ENCODE assay signal across 19 cellular contexts in the genomic region with DNA sequence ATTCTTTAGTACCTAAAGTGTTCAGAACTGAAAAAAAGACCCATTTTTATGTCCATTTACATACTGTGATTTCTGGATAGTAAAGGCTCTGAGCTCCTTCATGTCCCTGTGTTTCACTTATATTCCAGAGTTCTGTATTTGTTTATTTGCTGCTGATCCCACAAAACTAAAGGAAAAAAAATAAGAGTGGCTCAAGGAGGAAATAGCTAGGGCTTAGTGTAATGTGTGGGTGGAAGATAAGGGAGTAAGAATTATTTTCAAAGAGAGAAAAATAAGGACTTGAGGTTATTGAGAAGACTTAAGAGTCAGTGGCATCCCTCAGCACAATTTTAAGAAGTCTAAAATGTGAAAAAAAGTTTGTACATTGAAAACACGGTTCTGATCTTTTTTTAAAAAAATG. TPM values are rescaled to one million over a fixed set of nuclear protein-coding genes. Genes with fewer than 3 reads are reported as not detected.
"Had no signal": no experiment of that assay in that cellular context is flagged by ENCODE, and none has a peak within 500 bp of the region (broad histone marks: within the 10 kb centered on the region; RNA-seq: fewer than 3 reads in every experiment).

No MANE protein-coding gene starts in this region.

- H3K36me3 Mint-ChIP-seq: activated CD8-positive, alpha-beta memory T cell treated with anti-CD3 and anti-CD28 coated beads, Interleukin-2, amount 10 ng/mL, durations not matched to agents 7 days and 5 days; activated naive CD8-positive, alpha-beta T cell treated with anti-CD3 and anti-CD28 coated beads for 36 hours; memory B cell had no signal

- H3K4me1 ChIP-seq: SJSA1 had no signal

- H3K9me3 Mint-ChIP-seq: dendritic cell treated with granulocyte-macrophage colony-stimulating factor and Interleukin-4, amounts not matched to agents 40 ng/mL and 50 ng/mL, for 4 days; T-helper 2 cell treated with Interferon-gamma antibody and Interleukin-4, amounts not matched to agents 5 μg/mL and 100 μg/mL, for 36 hours had no signal

- H3K27ac Mint-ChIP-seq: activated CD8-positive, alpha-beta memory T cell treated with anti-CD3 and anti-CD28 coated beads, Interleukin-2, amount 10 ng/mL, durations not matched to agents 7 days and 5 days; activated naive CD8-positive, alpha-beta T cell treated with anti-CD3 and anti-CD28 coated beads for 36 hours; dendritic cell treated with granulocyte-macrophage colony-stimulating factor and Interleukin-4, amounts not matched to agents 40 ng/mL and 50 ng/mL, for 4 days; memory B cell; nephron progenitor cell; stimulated activated naive B cell treated with anti-CD40 and anti-IgM and Interleukin-4, amounts not matched to agents 10 μg/mL and 1 μg/mL and 100 μg/mL, for 72 hours; T-helper 2 cell treated with Interferon-gamma antibody and Interleukin-4, amounts not matched to agents 5 μg/mL and 100 μg/mL, for 36 hours had no signal

- H3K27me3 ChIP-seq: SJSA1 had no signal

- H3K4me3 ChIP-seq: SJSA1 had no signal

- H3K4me1 Mint-ChIP-seq: activated CD8-positive, alpha-beta memory T cell treated with anti-CD3 and anti-CD28 coated beads, Interleukin-2, amount 10 ng/mL, durations not matched to agents 7 days and 5 days; activated naive CD8-positive, alpha-beta T cell treated with anti-CD3 and anti-CD28 coated beads for 36 hours; memory B cell; stimulated activated naive B cell treated with anti-CD40 and anti-IgM and Interleukin-4, amounts not matched to agents 10 μg/mL and 1 μg/mL and 100 μg/mL, for 72 hours had no signal

- H3K27ac ChIP-seq: SJSA1 had no signal

- DNase-seq: activated CD4-positive, alpha-beta T cell treated with anti-CD3 and anti-CD28 coated beads, Interleukin-2, amount 50 U/mL, for 4 hours; activated CD4-positive, CD25-positive, alpha-beta regulatory T cell treated with anti-CD3 and anti-CD28 coated beads, Interleukin-2, amount 50 U/mL, for 72 hours; activated CD8-positive, alpha-beta memory T cell treated with anti-CD3 and anti-CD28 coated beads, Interleukin-2, amount 10 ng/mL, durations not matched to agents 7 days and 5 days; activated gamma-delta T cell treated with Interleukin-2 at 50 U/mL for 16 hours; activated naive CD8-positive, alpha-beta T cell treated with anti-CD3 and anti-CD28 coated beads for 36 hours; activated T-cell treated with anti-CD3 and anti-CD28 coated beads, Interleukin-2, amount 50 U/mL, for 4 hours; aorta; head of caudate nucleus; nephron progenitor cell; stimulated activated CD4-positive, alpha-beta T cell treated with anti-CD3 and anti-CD28 coated beads, Interleukin-1b, Interleukin-23, amount 100 ng/mL, for 48 hours; stimulated activated naive B cell treated with anti-CD40 and anti-IgM and Interleukin-4, amounts not matched to agents 10 μg/mL and 1 μg/mL and 100 μg/mL, for 72 hours; substantia nigra; SW 1271; trophoblast cell had no signal

- H3K36me3 ChIP-seq: SJSA1 had no signal

- ATAC-seq: activated CD8-positive, alpha-beta memory T cell treated with anti-CD3 and anti-CD28 coated beads, Interleukin-2, amount 10 ng/mL, durations not matched to agents 7 days and 5 days; activated T-cell treated with anti-CD3 and anti-CD28 coated beads, Interleukin-2, amount 50 U/mL, for 4 hours; left lobe of liver; stimulated activated naive B cell treated with anti-CD40 and anti-IgM and Interleukin-4, amounts not matched to agents 10 μg/mL and 1 μg/mL and 100 μg/mL, for 72 hours had no signal

- H3K4me3 Mint-ChIP-seq: activated CD8-positive, alpha-beta memory T cell treated with anti-CD3 and anti-CD28 coated beads, Interleukin-2, amount 10 ng/mL, durations not matched to agents 7 days and 5 days; activated naive CD8-positive, alpha-beta T cell treated with anti-CD3 and anti-CD28 coated beads for 36 hours; activated T-cell treated with anti-CD3 and anti-CD28 coated beads, Interleukin-2, amount 50 U/mL, for 4 hours; dendritic cell treated with granulocyte-macrophage colony-stimulating factor and Interleukin-4, amounts not matched to agents 40 ng/mL and 50 ng/mL, for 4 days; memory B cell; nephron progenitor cell; stimulated activated naive B cell treated with anti-CD40 and anti-IgM and Interleukin-4, amounts not matched to agents 10 μg/mL and 1 μg/mL and 100 μg/mL, for 72 hours; T-helper 2 cell treated with Interferon-gamma antibody and Interleukin-4, amounts not matched to agents 5 μg/mL and 100 μg/mL, for 36 hours had no signal

- H3K9me3 ChIP-seq: SJSA1 had no signal

RNA-seq across cellular contexts. Expression of gene ENTREP1, which starts 46.0 kb away (rescaled TPM):
- total RNA-seq: activated CD8-positive, alpha-beta memory T cell treated with anti-CD3 and anti-CD28 coated beads, Interleukin-2, amount 10 ng/mL, durations not matched to agents 7 days and 5 days; activated naive CD8-positive, alpha-beta T cell treated with anti-CD3 and anti-CD28 coated beads for 36 hours; SJSA1 had no signal
